In the genomic region with DNA sequence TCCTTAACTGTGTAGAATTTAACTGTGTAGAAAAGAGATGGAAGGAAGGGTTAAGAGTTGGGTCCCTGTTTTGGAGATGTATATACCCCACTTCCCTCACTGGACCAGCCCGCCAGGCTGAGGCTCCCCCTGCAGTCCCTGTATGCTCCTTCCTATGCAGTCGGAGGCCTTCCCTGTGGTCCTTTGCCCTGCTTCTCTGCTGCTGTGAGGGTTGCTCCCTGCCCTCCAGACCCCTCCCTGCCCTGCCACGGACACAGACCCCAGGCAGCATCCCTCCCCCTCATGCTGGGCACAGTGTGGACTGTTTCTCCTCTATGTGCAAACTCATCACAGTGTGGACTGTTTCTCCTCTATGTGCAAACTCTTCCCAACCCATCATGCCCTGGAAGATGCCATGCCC, we compare ENCODE assay signal across 14 cellular contexts.
"Had no signal": no experiment of that assay in that cellular context is flagged by ENCODE, and none has a peak within 500 bp of the region (broad histone marks: within the 10 kb centered on the region; RNA-seq: fewer than 3 reads in every experiment).

No MANE protein-coding gene starts in this region.

- H3K4me3 Mint-ChIP-seq: naive thymus-derived CD4-positive, alpha-beta T cell; neural crest cell had no signal

- H3K27me3 ChIP-seq: colonic mucosa, heart left ventricle had no signal

- ATAC-seq: esophagus mucosa; heart left ventricle; naive thymus-derived CD4-positive, alpha-beta T cell had no signal

- H3K36me3 Mint-ChIP-seq: naive thymus-derived CD4-positive, alpha-beta T cell had no signal

- H3K9me3 Mint-ChIP-seq: neural crest cell had no signal

- FAIRE-seq: endometrium, frontal cortex, small intestine had no signal

- H3K9me3 ChIP-seq: colonic mucosa, heart left ventricle had no signal

- H3K4me1 ChIP-seq: colonic mucosa had no signal

- H3K36me3 ChIP-seq: colonic mucosa, heart left ventricle had no signal

- H3K27ac Mint-ChIP-seq: naive thymus-derived CD4-positive, alpha-beta T cell had no signal

- H3K27ac ChIP-seq: colonic mucosa had no signal

- DNase-seq: colonic mucosa; effector CD8-positive, alpha-beta T cell; heart left ventricle; hippocampal formation; mammary epithelial cell; naive thymus-derived CD4-positive, alpha-beta T cell; small intestine; stimulated activated CD4-positive, alpha-beta T cell treated with anti-CD3 and anti-CD28 coated beads, Interleukin-2, amount 100 ng/mL, for 48 hours; stimulated activated naive CD4-positive, alpha-beta T cell treated with Interleukin-2 at 50 U/mL for 16 hours; trophoblast cell had no signal

- H3K4me3 ChIP-seq: colonic mucosa, heart left ventricle had no signal
